11 cellular contexts compared by ENCODE assay signal in the genomic region with DNA sequence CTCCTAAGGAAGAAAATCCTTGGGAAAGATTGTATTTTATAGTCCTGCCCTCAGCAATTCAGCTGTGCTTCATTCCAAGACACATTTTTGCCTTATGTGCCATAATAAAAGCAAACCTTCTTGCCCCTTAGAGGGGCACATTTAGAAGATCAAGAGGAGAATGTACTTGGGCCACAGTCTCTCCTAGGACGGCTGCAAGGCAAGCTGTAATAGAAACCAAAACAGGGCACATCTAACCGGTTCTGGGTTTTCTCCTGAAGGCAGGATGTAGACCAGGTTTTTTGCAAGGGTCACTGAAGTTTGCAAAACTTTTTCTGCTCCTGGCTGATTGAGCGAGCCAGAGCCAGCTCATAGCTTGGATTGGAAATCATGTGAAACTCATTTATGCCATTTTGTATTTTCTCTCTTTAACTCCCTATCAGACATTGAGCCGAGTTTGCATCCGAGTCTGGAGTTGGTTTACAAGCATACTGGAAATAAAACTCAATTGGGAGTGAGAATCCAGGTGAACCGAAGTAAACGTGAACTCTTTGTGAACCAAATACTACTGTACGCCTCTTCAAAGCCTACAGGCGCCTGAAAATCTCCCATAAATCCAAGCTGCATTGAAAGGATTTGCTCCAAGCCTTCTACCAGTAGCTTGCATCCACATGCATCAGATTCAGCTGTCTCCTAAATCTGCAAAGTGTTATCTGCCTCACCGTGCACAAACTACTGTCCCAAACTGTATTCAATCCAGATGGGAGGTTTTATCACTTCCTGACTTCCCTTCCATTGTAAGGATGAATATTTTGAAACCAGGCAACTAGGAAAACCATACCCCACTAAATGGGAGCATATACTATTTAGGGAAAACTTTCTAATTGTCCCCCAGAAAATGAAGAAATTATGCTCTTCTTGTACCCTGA.
DNase-seq lines count a peak whose midpoint lies in the region; ATAC-seq and TF ChIP-seq lines count a peak whose summit lies in the region.
"Had no signal": no experiment of that assay in that cellular context is flagged by ENCODE, and none has a peak within 500 bp of the region (broad histone marks: within the 10 kb centered on the region; RNA-seq: fewer than 3 reads in every experiment).

No MANE protein-coding gene starts in this region.

- DNase-seq in AG09319 (ENCODE audit: extremely low read depth, low read depth) (peak; percentile 44), RPMI7951 (ENCODE audit: low read depth) (peak; percentile 90), neuronal stem cell (ENCODE audit: low spot score) (no peak), upper lobe of left lung (no peak), germinal center (ENCODE audit: low spot score) (no peak)
- DNase-seq in activated CD4-positive, alpha-beta T cell treated with anti-CD3 and anti-CD28 coated beads for 1 hour, result no peak
- DNase-seq: activated CD8-positive, alpha-beta memory T cell treated with anti-CD3 and anti-CD28 coated beads, Interleukin-2, amount 10 ng/mL, durations not matched to agents 7 days and 5 days; GF-D8; NCI-H2227 treated with DMSO at 0.1 percent for 48 hours had no signal

- H3K4ac ChIP-seq in neuronal stem cell (ENCODE audit: low read length), result no peak overlapping the region

- H2AFZ ChIP-seq in neuronal stem cell (ENCODE audit: low read length), result peak overlapping the region; percentile 55

- H3K14ac ChIP-seq in neuronal stem cell (ENCODE audit: low read length), result no peak overlapping the region

- H3K4me1 ChIP-seq in esophagus (ENCODE audit: control insufficient read depth in 2 of 2, insufficient read depth in 2 of 2, low read length in 1 of 2), result peaks cover 2 to 4% of the 10 kb centered on the region in 2 donors
- peaks cover 5 to 9% of the 10 kb centered on the region in 2 donors for H3K4me1 ChIP-seq in neuronal stem cell (ENCODE audit: control insufficient read depth in 2 of 2, insufficient read depth in 1 of 2, low read depth in 1 of 2, low read length in 2 of 2)
- peaks cover 0 to 7% (median 7%) of the 10 kb centered on the region in 4 donors for H3K4me1 ChIP-seq in upper lobe of left lung

- no peak overlapping the region for H2BK120ac ChIP-seq in neuronal stem cell (ENCODE audit: low read depth, low read length)

- H3K9me3 ChIP-seq in esophagus (ENCODE audit: control insufficient read depth in 2 of 2, insufficient read depth in 1 of 2, low read depth in 1 of 2, low read length in 1 of 2) (no peaks in the 10 kb centered on the region), neuronal stem cell (replicated peaks in 1 of 2; ENCODE audit: control insufficient read depth in 2 of 2, insufficient read depth in 1 of 2, low read depth in 1 of 2, low read length in 2 of 2) (no peaks in the 10 kb centered on the region), upper lobe of left lung (no peaks in the 10 kb centered on the region)

- TF ChIP-seq EP300 in upper lobe of left lung (IDR thresholded peaks at IDR 0.05), result no peak

- H4K91ac ChIP-seq in neuronal stem cell (ENCODE audit: low read depth, low read length, poor library complexity), result no peak overlapping the region

- no peaks in the 10 kb centered on the region for H3K36me3 ChIP-seq in esophagus (ENCODE audit: control insufficient read depth in 2 of 2, insufficient read depth in 2 of 2, low read length in 1 of 2)
- H3K36me3 ChIP-seq in neuronal stem cell (replicated peaks in 1 of 2; ENCODE audit: control insufficient read depth in 2 of 2, insufficient read depth in 2 of 2, low read length in 2 of 2), result no peaks in the 10 kb centered on the region
- no peaks in the 10 kb centered on the region for H3K36me3 ChIP-seq in upper lobe of left lung

- no peak overlapping the region for H2BK12ac ChIP-seq in neuronal stem cell (ENCODE audit: low read length)

- H3K4me3 ChIP-seq in esophagus (ENCODE audit: low read depth in 1 of 2, low read length in 2 of 2) (no peak overlapping the region), neuronal stem cell (ENCODE audit: low read length in 2 of 2) (no peak overlapping the region), upper lobe of left lung (no peak overlapping the region)

- no peak overlapping the region for H3K18ac ChIP-seq in neuronal stem cell (ENCODE audit: low read length)

- H3K9ac ChIP-seq in neuronal stem cell (ENCODE audit: low read depth, low read length, poor library complexity), result no peak overlapping the region

- H3K79me1 ChIP-seq in neuronal stem cell (ENCODE audit: low read depth, low read length), result no peaks in the 10 kb centered on the region

- no peak overlapping the region for H2BK15ac ChIP-seq in neuronal stem cell (ENCODE audit: low read length)

- H3K23ac ChIP-seq in neuronal stem cell (ENCODE audit: low read depth, low read length, poor library complexity), result no peak overlapping the region

- no peak for TF ChIP-seq POLR2A in upper lobe of left lung (IDR thresholded peaks at IDR 0.05)

- H3K27ac ChIP-seq in esophagus (ENCODE audit: low read depth in 2 of 2, low read length in 1 of 2), result peak overlapping the region; percentile 52 to 80
- H3K27ac ChIP-seq in neuronal stem cell (replicated peaks; ENCODE audit: low read length), result no peak overlapping the region
- H3K27ac ChIP-seq in upper lobe of left lung, result no peak overlapping the region

- TF ChIP-seq CTCF in AG09319 (IDR thresholded peaks at IDR 0.05; ENCODE audit: low read depth, low read length) (no peak), upper lobe of left lung (IDR thresholded peaks at IDR 0.05) (no peak)

- no peak overlapping the region for H2AK5ac ChIP-seq in neuronal stem cell (ENCODE audit: low read depth, low read length)

- H4K8ac ChIP-seq in neuronal stem cell (ENCODE audit: low read depth, low read length), result no peak overlapping the region

- no peak for ATAC-seq in GM21576 (IDR thresholded peaks at IDR 0.05; ENCODE audit: unreplicated experiment)
- ATAC-seq in upper lobe of left lung (ENCODE audit: low FRiP score in 2 of 2), result no peak
- ATAC-seq: activated CD8-positive, alpha-beta memory T cell treated with anti-CD3 and anti-CD28 coated beads, Interleukin-2, amount 10 ng/mL, durations not matched to agents 7 days and 5 days had no signal

- no peak overlapping the region for H2BK5ac ChIP-seq in neuronal stem cell (ENCODE audit: low read length)

- H3K27me3 ChIP-seq in esophagus (ENCODE audit: control insufficient read depth in 1 of 2, insufficient read depth in 2 of 2, low read length in 2 of 2), result no peaks in the 10 kb centered on the region
- no peaks in the 10 kb centered on the region for H3K27me3 ChIP-seq in neuronal stem cell (ENCODE audit: control insufficient read depth in 3 of 3, insufficient read depth in 3 of 3, low read depth in 1 of 3, low read length in 3 of 3)
- no peaks in the 10 kb centered on the region for H3K27me3 ChIP-seq in upper lobe of left lung

- H3K4me2 ChIP-seq in neuronal stem cell (ENCODE audit: insufficient read depth, low read length, poor library complexity, severe bottlenecking), result no peak overlapping the region

- 49 to 57% methylated on average over 10 of the region's 10 CpGs for WGBS in esophagus, 2 donors
- WGBS in neuronal stem cell (ENCODE audit: extremely low coverage in 2 of 2, insufficient read length in 2 of 2, insufficient replicate concordance in 1 of 2), 2 donors, result no CpG with 5 or more reads among the region's 10 CpGs
- WGBS in upper lobe of left lung, 2 donors, result 79 to 87% methylated on average over 10 of the region's 10 CpGs

Comparison
In these comparisons a context has a peak if more than half of its experiments do, and no peak if none do; other contexts are left out.
1. DNase-seq: peak in AG09319 (single experiment) and RPMI7951 (single experiment); none in neuronal stem cell (single experiment), upper lobe of left lung (0 of 2), germinal center (single experiment) and activated CD4-positive, alpha-beta T cell treated with anti-CD3 and anti-CD28 coated beads for 1 hour (single experiment).
2. H3K27ac ChIP-seq: peak in esophagus (2 of 2); none in neuronal stem cell (single experiment) and upper lobe of left lung (0 of 4).